In genomic region chr12:118448341-118448740, GRCh38 we compare ENCODE assay signal across 19 cellular contexts.
"Had no signal": no experiment of that assay in that cellular context is flagged by ENCODE, and none has a peak within 500 bp of the region (broad histone marks: within the 10 kb centered on the region; RNA-seq: fewer than 3 reads in every experiment).

No MANE protein-coding gene starts in this region.

- H3K27ac ChIP-seq: epithelial cell of prostate, esophagus muscularis mucosa, gastroesophageal sphincter, suprapubic skin, tibial artery, upper lobe of left lung, uterus had no signal

- H3K36me3 ChIP-seq: esophagus muscularis mucosa, gastroesophageal sphincter, suprapubic skin, tibial artery, upper lobe of left lung, uterus had no signal

- DNase-seq: effector memory CD4-positive, alpha-beta T cell; glutamatergic neuron; immature natural killer cell; kidney; left colon; mammary epithelial cell; mucosa of descending colon; naive thymus-derived CD8-positive, alpha-beta T cell; small intestine; stimulated activated CD4-positive, alpha-beta T cell treated with anti-CD3 and anti-CD28 coated beads, Interleukin-12 subunit alpha, Interleukin-12 subunit beta, amount 100 ng/mL, for 4 hours; stimulated activated CD4-positive, alpha-beta T cell treated with anti-CD3 and anti-CD28 coated beads, Interleukin-2, amount 100 ng/mL, for 48 hours; stimulated activated naive CD4-positive, alpha-beta T cell treated with Interleukin-2 at 50 U/mL for 16 hours; tibial artery; upper lobe of left lung; uterus had no signal

- H3K4me3 ChIP-seq: esophagus muscularis mucosa, gastroesophageal sphincter, mucosa of descending colon, suprapubic skin, tibial artery, upper lobe of left lung, uterus had no signal

- H3K4me1 ChIP-seq: esophagus muscularis mucosa, gastroesophageal sphincter, suprapubic skin, tibial artery, upper lobe of left lung, uterus had no signal

- ATAC-seq: gastroesophageal sphincter; left colon; mucosa of descending colon; naive thymus-derived CD8-positive, alpha-beta T cell had no signal

- H3K27me3 ChIP-seq: esophagus muscularis mucosa, gastroesophageal sphincter, tibial artery, upper lobe of left lung, uterus had no signal

- H3K9me3 ChIP-seq: esophagus muscularis mucosa, gastroesophageal sphincter, mucosa of descending colon, suprapubic skin, tibial artery, upper lobe of left lung, uterus had no signal
